1 cellular context compared by ENCODE assay signal in the genomic region with DNA sequence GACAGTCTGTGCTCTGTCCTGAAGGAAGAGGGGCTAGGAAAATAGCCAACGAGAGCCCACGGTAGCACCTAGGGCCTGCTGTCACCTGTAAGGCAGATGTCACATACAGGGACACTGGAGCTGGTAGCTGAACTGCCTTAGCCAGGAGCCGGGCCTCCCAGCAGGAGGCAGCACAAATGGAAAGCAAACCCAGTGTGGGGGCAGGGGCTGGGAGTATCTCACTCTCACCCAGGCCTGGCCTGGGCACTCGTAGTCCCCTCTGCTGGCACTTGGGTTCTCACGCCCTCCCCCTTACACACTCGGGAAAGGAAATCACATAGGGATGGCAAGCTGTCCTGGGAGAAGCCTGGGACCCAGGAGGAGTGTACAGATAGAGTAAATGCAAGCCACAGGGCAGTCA.
TF ChIP-seq lines count a peak whose summit lies in the region.

No MANE protein-coding gene starts in this region.

TF ChIP-seq in HCT116, 20 proteins besides CTCF, POLR2A, EP300 and RAD21 (continued from another document):
- no peak for TF ChIP-seq FOSL1 (IDR thresholded peaks at IDR 0.05; ENCODE audit: low read depth)
- no peak for TF ChIP-seq SP1 (IDR thresholded peaks at IDR 0.05; ENCODE audit: low read depth)
- TF ChIP-seq MAX (IDR thresholded peaks at IDR 0.05) = no peak
- TF ChIP-seq ZFX (IDR thresholded peaks at IDR 0.05) = no peak
- TF ChIP-seq SRF (IDR thresholded peaks at IDR 0.05; ENCODE audit: low read depth) = no peak
- no peak for TF ChIP-seq EGR1 (IDR thresholded peaks at IDR 0.05; ENCODE audit: low read depth)
- TF ChIP-seq YY1 (IDR thresholded peaks at IDR 0.05; ENCODE audit: extremely low read depth, insufficient replicate concordance, low read depth, low read length) = no peak
TF ChIP-seq in HCT116: peak in this region for 0.
